8 cellular contexts compared by ENCODE assay signal in the genomic region with DNA sequence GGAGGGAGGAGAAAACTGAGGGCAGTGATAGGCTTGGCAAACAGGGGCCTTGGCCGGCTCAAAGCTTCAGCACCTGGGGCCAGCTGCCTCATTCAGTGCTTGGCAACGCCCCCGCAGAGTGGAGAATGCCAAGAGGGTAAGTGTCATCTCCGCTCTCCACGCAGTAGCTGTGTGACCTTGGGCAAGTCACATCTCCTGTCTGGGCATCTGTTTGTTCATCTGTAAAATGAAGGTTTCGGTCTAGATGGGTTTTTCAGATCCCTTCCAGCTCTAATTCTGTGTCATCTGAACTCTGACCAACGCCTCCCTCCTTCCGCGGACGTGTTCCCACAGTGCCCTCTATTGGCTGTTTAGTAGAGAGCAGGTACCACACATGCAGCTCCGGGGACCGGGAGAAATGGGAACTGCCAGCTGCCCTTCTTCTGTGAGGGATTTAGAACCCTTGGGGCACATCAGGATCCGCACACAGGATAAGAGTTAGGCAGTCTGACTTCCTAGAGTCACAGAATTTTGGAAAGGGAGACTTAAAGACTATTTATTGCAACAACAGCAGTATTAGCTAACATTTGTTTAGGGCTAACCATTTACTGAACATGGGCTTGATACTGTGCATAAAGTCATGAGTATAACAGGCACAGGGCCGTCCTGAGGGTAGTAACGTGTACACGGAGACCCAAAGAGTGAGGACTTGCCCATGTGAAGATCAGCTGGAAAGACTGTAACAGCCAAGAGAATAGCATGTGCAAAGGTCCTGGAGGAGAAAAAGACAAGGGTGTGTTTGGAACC. TPM values are rescaled to one million over a fixed set of nuclear protein-coding genes. Genes with fewer than 3 reads are reported as not detected.
A peak's percentile ranks its signal among the peaks of the same experiment; 100 is the strongest.
DNase-seq lines count a peak whose midpoint lies in the region; ATAC-seq, FAIRE-seq and TF ChIP-seq lines count a peak whose summit lies in the region.

No MANE protein-coding gene starts in this region.

- H2BK5ac ChIP-seq in IMR-90 (ENCODE audit: low read depth, low read length, poor library complexity, severe bottlenecking) = no peak overlapping the region

- no peak overlapping the region for H3K4me2 ChIP-seq in IMR-90 (ENCODE audit: low read depth, low read length)
- H3K4me2 ChIP-seq in OCI-LY7 (ENCODE audit: low read length) = no peak overlapping the region

- no peak overlapping the region for H4K8ac ChIP-seq in IMR-90 (ENCODE audit: low read depth in 2 of 2, low read length in 2 of 2)

- CTCF ChIA-PET in IMR-90 (lab: Yijun Ruan, JAX) (interaction anchor here (0.5 to 3.2 kb wide), 7 partner anchors 8 to 401 kb away, joined by 3 to 36 read pairs (median 4); no protein-coding TSS in a partner anchor), OCI-LY7 (lab: Charles Lee; ENCODE audit: unreplicated experiment) (interaction anchor here (0.6 to 1.4 kb wide), 2 partner anchors 393 to 713 kb away, joined by 3 to 6 read pairs; no protein-coding TSS in a partner anchor)

- ATAC-seq in IMR-90 (ENCODE audit: low read depth) (peak; percentile 79), GM21723 (IDR thresholded peaks at IDR 0.05; ENCODE audit: unreplicated experiment) (no peak)

- TF ChIP-seq CTCF in IMR-90 (conservative IDR thresholded peaks at IDR 0.05; ENCODE audit: low read depth, low read length) (peak; percentile 67), OCI-LY7 (conservative IDR thresholded peaks at IDR 0.05; ENCODE audit: low read length) (peak; percentile 87), ascending aorta (IDR thresholded peaks at IDR 0.05) (peak in 2 of 3 experiments; percentile 27 to 34)

- intact Hi-C loops in IMR-90 (cut with micrococcal nuclease) (loop anchor here (1.0 kb wide), 1 partner anchor 393 kb away; no protein-coding TSS in a partner anchor), OCI-LY7 (cut with micrococcal nuclease; ENCODE audit: unreplicated experiment) (loop anchor here (2.0 to 5.0 kb wide), 2 partner anchors 103 to 394 kb away; no protein-coding TSS in a partner anchor), ascending aorta (cut with DNase I) (no loop called here)

- POLR2A ChIA-PET in IMR-90 (lab: Charles Lee; ENCODE audit: unreplicated experiment) (no interaction called here), OCI-LY7 (lab: Charles Lee) (no interaction called here)

- no peak overlapping the region for H2BK20ac ChIP-seq in IMR-90 (ENCODE audit: low read depth, low read length)

- H2BK120ac ChIP-seq in IMR-90 (ENCODE audit: low read depth, low read length) = no peak overlapping the region

- H4K91ac ChIP-seq in IMR-90 (ENCODE audit: insufficient read depth, low read depth, low read length) = no peak overlapping the region

- H2AFZ ChIP-seq in IMR-90 (replicated peaks; ENCODE audit: low read length, poor library complexity) (no peak overlapping the region), OCI-LY7 (ENCODE audit: low read length) (no peak overlapping the region)

- in situ Hi-C loops in IMR-90 (cut with MboI; ENCODE audit: low sequenced_read_pairs) = loop anchor here (10.0 kb wide), 1 partner anchor 396 kb away; no protein-coding TSS in a partner anchor

- no peak overlapping the region for H3K14ac ChIP-seq in IMR-90 (replicated peaks; ENCODE audit: low read depth, low read length)

- no peaks in the 10 kb centered on the region for H3K79me2 ChIP-seq in OCI-LY7 (ENCODE audit: insufficient read depth, low read depth, low read length)

- H3K9me1 ChIP-seq in IMR-90 (ENCODE audit: insufficient read depth, low read length) = no peaks in the 10 kb centered on the region

- no peaks in the 10 kb centered on the region for H3K36me3 ChIP-seq in IMR-90 (ENCODE audit: control insufficient read depth, insufficient read depth, low read length)
- no peaks in the 10 kb centered on the region for H3K36me3 ChIP-seq in OCI-LY7 (ENCODE audit: insufficient read depth, low read length)
- H3K36me3 ChIP-seq in ascending aorta = no peaks in the 10 kb centered on the region
- no peaks in the 10 kb centered on the region for H3K36me3 ChIP-seq in iPS DF 6.9 (ENCODE audit: control insufficient read depth, insufficient read depth, low read length)

- H3K18ac ChIP-seq in IMR-90 (ENCODE audit: low read depth, low read length) = no peak overlapping the region

- H3K9me2 ChIP-seq in OCI-LY7 (ENCODE audit: insufficient read depth, low read length) = no peaks in the 10 kb centered on the region

- no peak overlapping the region for H3K4ac ChIP-seq in IMR-90 (ENCODE audit: low read depth, low read length)

- peak; percentile 71 for TF ChIP-seq RAD21 in IMR-90 (IDR thresholded peaks at IDR 0.05; ENCODE audit: low read length)

- H3K9ac ChIP-seq in IMR-90 (ENCODE audit: low read depth, low read length) = no peak overlapping the region

- DNase-seq in AG20443 (ENCODE audit: low spot score) (peak; percentile 75), GM12892 (ENCODE audit: insufficient read length) (peak; percentile 40), IMR-90 (peak; percentile 41), OCI-LY7 (ENCODE audit: low spot score) (peak; percentile 52), ascending aorta (ENCODE audit: low spot score in 2 of 2) (no peak), iPS DF 6.9 (ENCODE audit: low read depth, low spot score) (peak; percentile 61)
- peak; percentile 24 to 33 for DNase-seq in stimulated activated CD4-positive, alpha-beta T cell treated with anti-CD3 and anti-CD28 coated beads, Interleukin-2, amount 100 ng/mL, for 48 hours

- no TSS peak for BruUV-seq in IMR-90 (replicated peaks; lab: Mats Ljungman, UMichigan)
- BruUV-seq in OCI-LY7 (replicated peaks; lab: Mats Ljungman, UMichigan) = no TSS peak

- H2AK9ac ChIP-seq in IMR-90 (replicated peaks; ENCODE audit: low read depth, low read length, poor library complexity) = no peak overlapping the region

- peak; percentile 40 for FAIRE-seq in GM12892 (lab: Jason Lieb, UNC)

- H3K4me1 ChIP-seq in IMR-90 (ENCODE audit: control insufficient read depth, insufficient read depth, low read length) = no peaks in the 10 kb centered on the region
- H3K4me1 ChIP-seq in OCI-LY7 (ENCODE audit: insufficient read depth, low read length, poor library complexity, severe bottlenecking) = no peaks in the 10 kb centered on the region
- H3K4me1 ChIP-seq in ascending aorta = no peaks in the 10 kb centered on the region
- H3K4me1 ChIP-seq in iPS DF 6.9 (ENCODE audit: control insufficient read depth, insufficient read depth, low read length) = 0 out of 2 replicates have a peak, but pooled peaks cover 1% of the 10 kb centered on the region

- H3K56ac ChIP-seq in IMR-90 (ENCODE audit: extremely low read depth, insufficient read depth, low read length) = no peak overlapping the region

- no peaks in the 10 kb centered on the region for H3K79me1 ChIP-seq in IMR-90 (ENCODE audit: low read depth in 1 of 2, low read length in 2 of 2)

- H3K27me3 ChIP-seq in IMR-90 (ENCODE audit: control insufficient read depth, insufficient read depth, low read length) = no peaks in the 10 kb centered on the region
- H3K27me3 ChIP-seq in ascending aorta = no peaks in the 10 kb centered on the region
- H3K27me3 ChIP-seq in iPS DF 6.9 (ENCODE audit: control insufficient read depth, insufficient read depth, low read length) = no peaks in the 10 kb centered on the region

- no peak overlapping the region for H3K23ac ChIP-seq in IMR-90 (ENCODE audit: low read depth, low read length)

- 28% methylated on average over 3 of the region's 16 CpGs; no CpG with 5 or more reads in 1 of the 2 experiments for WGBS in IMR-90 (ENCODE audit: extremely low coverage in 2 of 2, insufficient read length in 1 of 2), 2 experiments
- no CpG with 5 or more reads among the region's 16 CpGs for WGBS in iPS DF 6.9 (ENCODE audit: insufficient coverage, insufficient read length)

- no peak overlapping the region for H2AK5ac ChIP-seq in IMR-90 (ENCODE audit: low read depth, low read length)

- H4K20me1 ChIP-seq in IMR-90 (ENCODE audit: insufficient read depth, low read length) (no peaks in the 10 kb centered on the region), OCI-LY7 (ENCODE audit: insufficient read depth, low read length) (no peaks in the 10 kb centered on the region)

- no peak overlapping the region for H3K27ac ChIP-seq in IMR-90 (ENCODE audit: insufficient read depth, low read length)
- no peak overlapping the region for H3K27ac ChIP-seq in OCI-LY7 (ENCODE audit: low read depth, low read length, poor library complexity, severe bottlenecking)
- H3K27ac ChIP-seq in ascending aorta = no peak overlapping the region
- H3K27ac ChIP-seq in iPS DF 6.9 (ENCODE audit: low read length) = no peak overlapping the region

- dilution Hi-C loops in IMR-90 (cut with HindIII; ENCODE audit: low sequenced_read_pairs, unreplicated experiment) = no loop called here

- no peak for TF ChIP-seq POLR2A in GM12892 (IDR thresholded peaks at IDR 0.05; ENCODE audit: low read depth, low read length)
- TF ChIP-seq POLR2A in IMR-90 (IDR thresholded peaks at IDR 0.05; ENCODE audit: low read depth, low read length) = no peak

- no peak overlapping the region for H2BK15ac ChIP-seq in IMR-90 (ENCODE audit: low read depth, low read length)

- no peak overlapping the region for H4K5ac ChIP-seq in IMR-90 (ENCODE audit: low read depth, low read length)

- H3K4me3 ChIP-seq in IMR-90 (ENCODE audit: insufficient read depth, low read depth, low read length) = no peak overlapping the region
- H3K4me3 ChIP-seq in OCI-LY7 (ENCODE audit: low read depth, low read length, poor library complexity, severe bottlenecking) = no peak overlapping the region
- no peak overlapping the region for H3K4me3 ChIP-seq in ascending aorta
- no peak overlapping the region for H3K4me3 ChIP-seq in iPS DF 6.9 (ENCODE audit: low read length)

- H3K9me3 ChIP-seq in IMR-90 (ENCODE audit: control insufficient read depth, insufficient read depth, low read length) = no peaks in the 10 kb centered on the region
- H3K9me3 ChIP-seq in OCI-LY7 (ENCODE audit: low read length) = no peaks in the 10 kb centered on the region
- no peaks in the 10 kb centered on the region for H3K9me3 ChIP-seq in ascending aorta
- no peaks in the 10 kb centered on the region for H3K9me3 ChIP-seq in iPS DF 6.9 (ENCODE audit: control insufficient read depth, insufficient read depth, low read length)

TF ChIP-seq in IMR-90, 13 proteins besides CTCF, POLR2A, EP300 and RAD21 (continues in another document):
- no peak for TF ChIP-seq BHLHE40 (IDR thresholded peaks at IDR 0.05; ENCODE audit: low read depth, low read length)
- TF ChIP-seq MAFK (IDR thresholded peaks at IDR 0.05; ENCODE audit: low read depth, low read length) = no peak

RNA-seq across cellular contexts. Expression of gene GP2, which starts 26.8 kb away (rescaled TPM):
- polyA plus RNA-seq in GM12892 (2012; ENCODE audit: missing spikeins) = not detected
- total RNA-seq in IMR-90 (2012; rRNA removed) (not detected in 2 replicates), OCI-LY7 (2022) (not detected in 2 replicates), ascending aorta (0.11 TPM)
- not detected in 2 replicates for polyA plus RNA-seq in IMR-90 (2012; rRNA removed)
- polyA plus RNA-seq in IMR-90 (2012; cell fraction: cytosol; rRNA removed) = not detected in 2 replicates
- polyA plus RNA-seq in IMR-90 (2012; cell fraction: nucleus; rRNA removed; ENCODE audit: low replicate concordance) = not detected in 2 replicates
- not detected in 2 replicates for total RNA-seq in OCI-LY7 (2014; rRNA removed; shearing (Covaris generic))

RNA-seq across cellular contexts. Expression of gene UMOD, which starts 52.0 kb away (rescaled TPM):
- not detected for polyA plus RNA-seq in GM12892 (2012; ENCODE audit: missing spikeins)
- total RNA-seq in IMR-90 (2012; rRNA removed) (not detected in 2 replicates), OCI-LY7 (2022) (not detected in 2 replicates), ascending aorta (not detected)
- polyA plus RNA-seq in IMR-90 (2012; rRNA removed) = not detected in 2 replicates
- polyA plus RNA-seq in IMR-90 (2012; cell fraction: cytosol; rRNA removed) = not detected in 2 replicates
- polyA plus RNA-seq in IMR-90 (2012; cell fraction: nucleus; rRNA removed; ENCODE audit: low replicate concordance) = not detected in 2 replicates
- total RNA-seq in OCI-LY7 (2014; rRNA removed; shearing (Covaris generic)) = not detected in 2 replicates

Comparison
In these comparisons a context has a peak if more than half of its experiments do, and no peak if none do; other contexts are left out.
1. DNase-seq: peak in AG20443 (single experiment), GM12892 (single experiment), IMR-90 (single experiment), OCI-LY7 (single experiment), iPS DF 6.9 (single experiment) and stimulated activated CD4-positive, alpha-beta T cell treated with anti-CD3 and anti-CD28 coated beads, Interleukin-2, amount 100 ng/mL, for 48 hours (2 of 2); none in ascending aorta (0 of 2).
2. CTCF ChIP-seq: peak in every context shown above with its lines; median percentile 87 in OCI-LY7; 67 in IMR-90; 30 in ascending aorta.